17 cellular contexts compared by ENCODE assay signal in genomic region chr2:136067465-136067864, GRCh38. TPM values are rescaled to one million over a fixed set of nuclear protein-coding genes. Genes with fewer than 3 reads are reported as not detected.
"Had no signal": no experiment of that assay in that cellular context is flagged by ENCODE, and none has a peak within 500 bp of the region (broad histone marks: within the 10 kb centered on the region; RNA-seq: fewer than 3 reads in every experiment).

No MANE protein-coding gene starts in this region.

- H3K9me3 ChIP-seq: right lobe of liver, suprapubic skin had no signal

- H3K4me3 ChIP-seq: heart left ventricle, lung, right lobe of liver, suprapubic skin had no signal

- H3K27me3 Mint-ChIP-seq: activated CD8-positive, alpha-beta T cell treated with anti-CD3 and anti-CD28 coated beads for 36 hours; naive thymus-derived CD4-positive, alpha-beta T cell had no signal

- H3K36me3 ChIP-seq: heart left ventricle, right lobe of liver, suprapubic skin had no signal

- H3K27ac Mint-ChIP-seq: activated B cell treated with CpG ODN at 0.5 μM for 24 hours; activated T-cell treated with anti-CD3 and anti-CD28 coated beads, Interleukin-2, amount 50 U/mL, for 72 hours had no signal

- ATAC-seq: activated CD8-positive, alpha-beta T cell treated with anti-CD3 and anti-CD28 coated beads for 36 hours; activated T-cell treated with anti-CD3 and anti-CD28 coated beads, Interleukin-2, amount 50 U/mL, for 72 hours; heart left ventricle; left cardiac atrium; naive thymus-derived CD4-positive, alpha-beta T cell; right lobe of liver; stimulated activated naive CD8-positive, alpha-beta T cell treated with anti-CD3 and anti-CD28 coated beads, Interleukin-15, Interleukin-2, amounts not matched to agents 100 U/mL and 50 U/mL, for 24 hours had no signal

- H3K27ac ChIP-seq: heart left ventricle, right lobe of liver, suprapubic skin had no signal

- DNase-seq: activated B cell treated with CpG ODN at 0.5 μM for 24 hours; activated CD4-positive, alpha-beta T cell treated with anti-CD3 and anti-CD28 coated beads for 48 hours; activated CD8-positive, alpha-beta T cell treated with anti-CD3 and anti-CD28 coated beads for 36 hours; activated naive CD4-positive, alpha-beta T cell; activated T-cell treated with anti-CD3 and anti-CD28 coated beads, Interleukin-2, amount 50 U/mL, for 72 hours; cortex of kidney; effector CD4-positive, alpha-beta T cell; heart left ventricle; immature natural killer cell; left cardiac atrium; naive thymus-derived CD4-positive, alpha-beta T cell; occipital lobe; right lobe of liver; stimulated activated naive CD8-positive, alpha-beta T cell treated with anti-CD3 and anti-CD28 coated beads, Interleukin-15, Interleukin-2, amounts not matched to agents 100 U/mL and 50 U/mL, for 24 hours had no signal

- H3K27me3 ChIP-seq: heart left ventricle, right lobe of liver, suprapubic skin had no signal

- H3K4me3 Mint-ChIP-seq: activated B cell treated with CpG ODN at 0.5 μM for 24 hours; activated CD8-positive, alpha-beta T cell treated with anti-CD3 and anti-CD28 coated beads for 36 hours; immature natural killer cell; naive thymus-derived CD4-positive, alpha-beta T cell had no signal

- H3K4me1 ChIP-seq: right lobe of liver, suprapubic skin had no signal

RNA-seq across cellular contexts. Expression of gene CXCR4, which starts 50.5 kb away (rescaled TPM):
- total RNA-seq: fibroblast of lung had no signal
